41 cellular contexts compared by ENCODE assay signal in genomic region chr7:117468174-117468573, GRCh38. TPM values are rescaled to one million over a fixed set of nuclear protein-coding genes. Genes with fewer than 3 reads are reported as not detected.
"Had no signal": no experiment of that assay in that cellular context is flagged by ENCODE, and none has a peak within 500 bp of the region (broad histone marks: within the 10 kb centered on the region; RNA-seq: fewer than 3 reads in every experiment).

No MANE protein-coding gene starts in this region.

- H3K36me3 Mint-ChIP-seq: activated CD4-positive, alpha-beta memory T cell treated with anti-CD3 and anti-CD28 coated beads for 36 hours; activated naive CD4-positive, alpha-beta T cell treated with anti-CD3 and anti-CD28 coated beads, Interleukin-2, amount 10 ng/mL, durations not matched to agents 7 days and 5 days; activated naive CD4-positive, alpha-beta T cell treated with anti-CD3 and anti-CD28 coated beads, Interleukin-2, amount 50 U/mL, for 24 hours; activated naive CD8-positive, alpha-beta T cell; activated naive CD8-positive, alpha-beta T cell treated with anti-CD3 and anti-CD28 coated beads, Interleukin-2, amount 10 ng/mL, durations not matched to agents 7 days and 5 days; brain had no signal

- FAIRE-seq: bronchial epithelial cell, TTC549 had no signal

- DNase-seq: activated B cell treated with CpG ODN at 0.5 μM for 24 hours; activated CD4-positive, alpha-beta memory T cell treated with anti-CD3 and anti-CD28 coated beads for 36 hours; activated CD4-positive, alpha-beta T cell treated with anti-CD3 and anti-CD28 coated beads for 4 hours; activated CD4-positive, alpha-beta T cell treated with anti-CD3 and anti-CD28 coated beads, Interleukin-2, amount 10 ng/mL, durations not matched to agents 24 days and 14 days; activated CD4-positive, alpha-beta T cell treated with anti-CD3 and anti-CD28 coated beads, Interleukin-2, amount 50 U/mL, for 1 hour; activated CD4-positive, alpha-beta T cell treated with anti-CD3 and anti-CD28 coated beads, Interleukin-2, amount 50 U/mL, for 4 hours; activated CD4-positive, CD25-positive, alpha-beta regulatory T cell treated with anti-CD3 and anti-CD28 coated beads, Interleukin-2, amount 50 U/mL, for 72 hours; activated CD8-positive, alpha-beta memory T cell treated with anti-CD3 and anti-CD28 coated beads, Interleukin-2, amount 50 U/mL, for 4 hours; activated CD8-positive, alpha-beta T cell treated with anti-CD3 and anti-CD28 coated beads for 36 hours; activated effector memory CD4-positive, alpha-beta T cell treated with Interleukin-2 at 50 U/mL for 16 hours; activated gamma-delta T cell; activated naive CD4-positive, alpha-beta T cell treated with anti-CD3 and anti-CD28 coated beads, Interleukin-2, amount 10 ng/mL, durations not matched to agents 7 days and 5 days; activated naive CD4-positive, alpha-beta T cell treated with Interleukin-2 at 50 U/mL for 16 hours; activated naive CD8-positive, alpha-beta T cell treated with anti-CD3 and anti-CD28 coated beads, Interleukin-2, amount 10 ng/mL, durations not matched to agents 7 days and 5 days; activated naive CD8-positive, alpha-beta T cell treated with anti-CD3 and anti-CD28 coated beads, Interleukin-2, amount 50 U/mL, for 24 hours; activated T-cell treated with anti-CD3 and anti-CD28 coated beads for 4 hours; activated T-cell treated with anti-CD3 and anti-CD28 coated beads, Interleukin-2, amount 50 U/mL, for 1 hour; activated T-cell treated with anti-CD3 and anti-CD28 coated beads, Interleukin-2, amount 50 U/mL, for 4 hours; activated T-cell treated with anti-CD3 and anti-CD28 coated beads, Interleukin-2, amount 50 U/mL, for 72 hours; amygdala; anterior cingulate cortex; caudate nucleus; cerebellar nuclear complex; colonic mucosa; T-helper 2 cell; T-helper 9 cell had no signal

- H3K27ac ChIP-seq: ascending aorta, cardiac muscle cell, colonic mucosa, VCaP had no signal

- H3K36me3 ChIP-seq: ascending aorta, cardiac muscle cell, colonic mucosa had no signal

- H3K4me3 Mint-ChIP-seq: activated B cell treated with CpG ODN at 0.5 μM for 24 hours; activated CD4-positive, alpha-beta memory T cell treated with anti-CD3 and anti-CD28 coated beads for 36 hours; activated CD4-positive, alpha-beta T cell treated with anti-CD3 and anti-CD28 coated beads, Interleukin-2, amount 10 ng/mL, durations not matched to agents 24 days and 14 days; activated CD8-positive, alpha-beta T cell treated with anti-CD3 and anti-CD28 coated beads for 36 hours; activated naive CD4-positive, alpha-beta T cell treated with anti-CD3 and anti-CD28 coated beads, Interleukin-2, amount 10 ng/mL, durations not matched to agents 7 days and 5 days; activated naive CD4-positive, alpha-beta T cell treated with anti-CD3 and anti-CD28 coated beads, Interleukin-2, amount 50 U/mL, for 24 hours; activated naive CD8-positive, alpha-beta T cell; activated naive CD8-positive, alpha-beta T cell treated with anti-CD3 and anti-CD28 coated beads, Interleukin-2, amount 10 ng/mL, durations not matched to agents 7 days and 5 days; activated naive CD8-positive, alpha-beta T cell treated with anti-CD3 and anti-CD28 coated beads, Interleukin-2, amount 50 U/mL, for 24 hours; activated T-cell treated with anti-CD3 and anti-CD28 coated beads, Interleukin-2, amount 50 U/mL, for 4 hours; activated T-cell treated with anti-CD3 and anti-CD28 coated beads, Interleukin-2, amount 50 U/mL, for 72 hours; activated T-helper 1 cell treated with anti-CD3 and anti-CD28 coated beads, Interleukin-12 subunit alpha, Interleukin-12 subunit beta, Interleukin-2, Interleukin-4 antibody, amounts not matched to agents 30 ng/mL and 10 ng/mL and 1 ng/mL, durations not matched to agents 14 hours and 24 hours and 36 hours; activated T-helper 17 cell treated with anti-CD3 and anti-CD28 coated beads, Interleukin-2, amount 50 U/mL, for 72 hours; brain; central memory CD8-positive, alpha-beta T cell; T-helper 2 cell treated with Interferon-gamma antibody and Interleukin-4, amounts not matched to agents 5 μg/mL and 100 μg/mL, for 36 hours had no signal

- H3K27me3 Mint-ChIP-seq: activated B cell treated with CpG ODN at 0.5 μM for 24 hours; activated CD4-positive, alpha-beta memory T cell treated with anti-CD3 and anti-CD28 coated beads for 36 hours; activated CD4-positive, alpha-beta T cell treated with anti-CD3 and anti-CD28 coated beads, Interleukin-2, amount 10 ng/mL, durations not matched to agents 24 days and 14 days; activated CD8-positive, alpha-beta T cell treated with anti-CD3 and anti-CD28 coated beads for 36 hours; activated naive CD4-positive, alpha-beta T cell treated with anti-CD3 and anti-CD28 coated beads, Interleukin-2, amount 10 ng/mL, durations not matched to agents 7 days and 5 days; activated naive CD4-positive, alpha-beta T cell treated with anti-CD3 and anti-CD28 coated beads, Interleukin-2, amount 50 U/mL, for 24 hours; activated naive CD8-positive, alpha-beta T cell; activated naive CD8-positive, alpha-beta T cell treated with anti-CD3 and anti-CD28 coated beads, Interleukin-2, amount 10 ng/mL, durations not matched to agents 7 days and 5 days; activated naive CD8-positive, alpha-beta T cell treated with anti-CD3 and anti-CD28 coated beads, Interleukin-2, amount 50 U/mL, for 24 hours; activated T-helper 17 cell treated with anti-CD3 and anti-CD28 coated beads, Interleukin-2, amount 50 U/mL, for 72 hours; brain; central memory CD8-positive, alpha-beta T cell had no signal

- H3K9me3 ChIP-seq: ascending aorta, colonic mucosa had no signal

- H3K27me3 ChIP-seq: ascending aorta, cardiac muscle cell, colonic mucosa had no signal

- H3K9me3 Mint-ChIP-seq: activated B cell treated with CpG ODN at 0.5 μM for 24 hours; activated CD4-positive, alpha-beta memory T cell treated with anti-CD3 and anti-CD28 coated beads for 36 hours; activated CD4-positive, alpha-beta T cell treated with anti-CD3 and anti-CD28 coated beads, Interleukin-2, amount 10 ng/mL, durations not matched to agents 24 days and 14 days; activated CD8-positive, alpha-beta T cell treated with anti-CD3 and anti-CD28 coated beads for 36 hours; activated naive CD4-positive, alpha-beta T cell treated with anti-CD3 and anti-CD28 coated beads, Interleukin-2, amount 10 ng/mL, durations not matched to agents 7 days and 5 days; activated naive CD4-positive, alpha-beta T cell treated with anti-CD3 and anti-CD28 coated beads, Interleukin-2, amount 50 U/mL, for 24 hours; activated naive CD8-positive, alpha-beta T cell treated with anti-CD3 and anti-CD28 coated beads, Interleukin-2, amount 10 ng/mL, durations not matched to agents 7 days and 5 days; activated naive CD8-positive, alpha-beta T cell treated with anti-CD3 and anti-CD28 coated beads, Interleukin-2, amount 50 U/mL, for 24 hours; activated T-cell treated with anti-CD3 and anti-CD28 coated beads, Interleukin-2, amount 50 U/mL, for 4 hours; activated T-cell treated with anti-CD3 and anti-CD28 coated beads, Interleukin-2, amount 50 U/mL, for 72 hours; activated T-helper 1 cell treated with anti-CD3 and anti-CD28 coated beads, Interleukin-12 subunit alpha, Interleukin-12 subunit beta, Interleukin-2, Interleukin-4 antibody, amounts not matched to agents 30 ng/mL and 10 ng/mL and 1 ng/mL, durations not matched to agents 14 hours and 24 hours and 36 hours; activated T-helper 17 cell treated with anti-CD3 and anti-CD28 coated beads, Interleukin-2, amount 50 U/mL, for 72 hours; central memory CD8-positive, alpha-beta T cell; T-helper 2 cell treated with Interferon-gamma antibody and Interleukin-4, amounts not matched to agents 5 μg/mL and 100 μg/mL, for 36 hours had no signal

- H3K4me1 Mint-ChIP-seq: activated B cell treated with CpG ODN at 0.5 μM for 24 hours; activated CD4-positive, alpha-beta T cell treated with anti-CD3 and anti-CD28 coated beads, Interleukin-2, amount 10 ng/mL, durations not matched to agents 24 days and 14 days; activated naive CD4-positive, alpha-beta T cell treated with anti-CD3 and anti-CD28 coated beads, Interleukin-2, amount 10 ng/mL, durations not matched to agents 7 days and 5 days; activated naive CD4-positive, alpha-beta T cell treated with anti-CD3 and anti-CD28 coated beads, Interleukin-2, amount 50 U/mL, for 24 hours; activated naive CD8-positive, alpha-beta T cell treated with anti-CD3 and anti-CD28 coated beads, Interleukin-2, amount 10 ng/mL, durations not matched to agents 7 days and 5 days; activated naive CD8-positive, alpha-beta T cell treated with anti-CD3 and anti-CD28 coated beads, Interleukin-2, amount 50 U/mL, for 24 hours; activated T-helper 17 cell treated with anti-CD3 and anti-CD28 coated beads, Interleukin-2, amount 50 U/mL, for 72 hours; brain; central memory CD8-positive, alpha-beta T cell had no signal

- H3K4me1 ChIP-seq: ascending aorta, colonic mucosa had no signal

- H3K27ac Mint-ChIP-seq: activated B cell treated with CpG ODN at 0.5 μM for 24 hours; activated CD4-positive, alpha-beta memory T cell treated with anti-CD3 and anti-CD28 coated beads for 36 hours; activated CD4-positive, alpha-beta T cell treated with anti-CD3 and anti-CD28 coated beads, Interleukin-2, amount 10 ng/mL, durations not matched to agents 24 days and 14 days; activated CD8-positive, alpha-beta T cell treated with anti-CD3 and anti-CD28 coated beads for 36 hours; activated naive CD4-positive, alpha-beta T cell treated with anti-CD3 and anti-CD28 coated beads, Interleukin-2, amount 10 ng/mL, durations not matched to agents 7 days and 5 days; activated naive CD4-positive, alpha-beta T cell treated with anti-CD3 and anti-CD28 coated beads, Interleukin-2, amount 50 U/mL, for 24 hours; activated naive CD8-positive, alpha-beta T cell; activated naive CD8-positive, alpha-beta T cell treated with anti-CD3 and anti-CD28 coated beads, Interleukin-2, amount 10 ng/mL, durations not matched to agents 7 days and 5 days; activated naive CD8-positive, alpha-beta T cell treated with anti-CD3 and anti-CD28 coated beads, Interleukin-2, amount 50 U/mL, for 24 hours; activated T-cell treated with anti-CD3 and anti-CD28 coated beads, Interleukin-2, amount 50 U/mL, for 72 hours; activated T-helper 1 cell treated with anti-CD3 and anti-CD28 coated beads, Interleukin-12 subunit alpha, Interleukin-12 subunit beta, Interleukin-2, Interleukin-4 antibody, amounts not matched to agents 30 ng/mL and 10 ng/mL and 1 ng/mL, durations not matched to agents 14 hours and 24 hours and 36 hours; activated T-helper 17 cell treated with anti-CD3 and anti-CD28 coated beads, Interleukin-2, amount 50 U/mL, for 72 hours; brain; T-helper 2 cell treated with Interferon-gamma antibody and Interleukin-4, amounts not matched to agents 5 μg/mL and 100 μg/mL, for 36 hours had no signal

- ATAC-seq: activated CD8-positive, alpha-beta T cell treated with anti-CD3 and anti-CD28 coated beads for 36 hours; activated naive CD8-positive, alpha-beta T cell treated with anti-CD3 and anti-CD28 coated beads, Interleukin-2, amount 50 U/mL, for 24 hours; activated T-cell treated with anti-CD3 and anti-CD28 coated beads, Interleukin-2, amount 50 U/mL, for 4 hours; activated T-cell treated with anti-CD3 and anti-CD28 coated beads, Interleukin-2, amount 50 U/mL, for 72 hours; activated T-helper 17 cell treated with anti-CD3 and anti-CD28 coated beads, Interleukin-2, amount 50 U/mL, for 72 hours had no signal

- H3K4me3 ChIP-seq: ascending aorta, cardiac muscle cell, colonic mucosa had no signal

RNA-seq across cellular contexts. Expression of gene CFTR, which starts 11.7 kb away (rescaled TPM):
- total RNA-seq: activated B cell treated with CpG ODN at 0.5 μM for 24 hours; activated CD4-positive, alpha-beta memory T cell treated with anti-CD3 and anti-CD28 coated beads for 36 hours; activated CD4-positive, alpha-beta T cell treated with anti-CD3 and anti-CD28 coated beads, Interleukin-2, amount 10 ng/mL, durations not matched to agents 24 days and 14 days; activated CD8-positive, alpha-beta memory T cell treated with anti-CD3 and anti-CD28 coated beads for 36 hours; activated CD8-positive, alpha-beta T cell treated with anti-CD3 and anti-CD28 coated beads for 36 hours; activated naive CD8-positive, alpha-beta T cell treated with anti-CD3 and anti-CD28 coated beads, Interleukin-2, amount 10 ng/mL, durations not matched to agents 7 days and 5 days; activated T-cell treated with anti-CD3 and anti-CD28 coated beads, Interleukin-2, amount 50 U/mL, for 72 hours; activated T-helper 1 cell treated with anti-CD3 and anti-CD28 coated beads, Interleukin-12 subunit alpha, Interleukin-12 subunit beta, Interleukin-2, Interleukin-4 antibody, amounts not matched to agents 30 ng/mL and 10 ng/mL and 1 ng/mL, durations not matched to agents 14 hours and 24 hours and 36 hours; activated T-helper 17 cell treated with anti-CD3 and anti-CD28 coated beads, Interleukin-2, amount 50 U/mL, for 72 hours; chondrocyte had no signal

RNA-seq across cellular contexts. Expression of gene ASZ1, which starts 40.9 kb away (rescaled TPM):
- total RNA-seq: activated B cell treated with CpG ODN at 0.5 μM for 24 hours; activated CD4-positive, alpha-beta memory T cell treated with anti-CD3 and anti-CD28 coated beads for 36 hours; activated CD4-positive, alpha-beta T cell treated with anti-CD3 and anti-CD28 coated beads, Interleukin-2, amount 10 ng/mL, durations not matched to agents 24 days and 14 days; activated CD8-positive, alpha-beta memory T cell treated with anti-CD3 and anti-CD28 coated beads for 36 hours; activated CD8-positive, alpha-beta T cell treated with anti-CD3 and anti-CD28 coated beads for 36 hours; activated naive CD8-positive, alpha-beta T cell treated with anti-CD3 and anti-CD28 coated beads, Interleukin-2, amount 10 ng/mL, durations not matched to agents 7 days and 5 days; activated T-cell treated with anti-CD3 and anti-CD28 coated beads, Interleukin-2, amount 50 U/mL, for 4 hours; activated T-cell treated with anti-CD3 and anti-CD28 coated beads, Interleukin-2, amount 50 U/mL, for 72 hours; activated T-helper 1 cell treated with anti-CD3 and anti-CD28 coated beads, Interleukin-12 subunit alpha, Interleukin-12 subunit beta, Interleukin-2, Interleukin-4 antibody, amounts not matched to agents 30 ng/mL and 10 ng/mL and 1 ng/mL, durations not matched to agents 14 hours and 24 hours and 36 hours; activated T-helper 17 cell treated with anti-CD3 and anti-CD28 coated beads, Interleukin-2, amount 50 U/mL, for 72 hours; ascending aorta; bronchial epithelial cell; cardiac muscle cell; chondrocyte; colonic mucosa had no signal
- polyA plus RNA-seq: adipose tissue had no signal
